1 cellular context compared by ENCODE assay signal in the genomic region with DNA sequence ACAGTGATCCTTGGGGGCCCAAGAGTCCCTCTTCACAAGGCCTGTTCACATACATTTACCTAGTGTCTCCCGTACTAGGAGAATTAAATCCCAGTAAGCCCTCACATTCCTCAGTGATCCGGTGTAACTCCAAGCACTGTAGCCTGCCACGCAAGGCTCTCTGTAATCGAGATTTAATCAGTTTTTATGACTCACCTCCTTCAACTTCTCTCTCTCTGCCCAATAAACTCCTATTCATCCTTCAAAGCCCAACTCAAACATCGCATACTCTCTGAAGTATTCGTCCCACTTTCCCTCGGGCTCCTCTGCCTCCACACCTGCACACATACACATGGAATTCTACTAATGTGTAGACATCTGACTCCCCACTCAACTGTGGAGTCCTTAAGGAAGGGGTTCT.
TF ChIP-seq lines count a peak whose summit lies in the region.

No MANE protein-coding gene starts in this region.

TF ChIP-seq in HepG2, 621 proteins besides CTCF, POLR2A, EP300 and RAD21 (continued from another document):
- TF ChIP-seq PHF20 (CRISPR knock-in tag; IDR thresholded peaks at IDR 0.05): no peak
- no peak for TF ChIP-seq MTF1 (CRISPR knock-in tag; IDR thresholded peaks at IDR 0.05)
- no peak for TF ChIP-seq GPN1 (CRISPR knock-in tag; IDR thresholded peaks at IDR 0.05; ENCODE audit: borderline replicate concordance)
- TF ChIP-seq THYN1 (CRISPR knock-in tag; IDR thresholded peaks at IDR 0.05; ENCODE audit: borderline replicate concordance, low read depth): no peak
- no peak for TF ChIP-seq ZNF792 (CRISPR knock-in tag; IDR thresholded peaks at IDR 0.05)
- no peak for TF ChIP-seq REST (IDR thresholded peaks at IDR 0.05; ENCODE audit: borderline replicate concordance in 1 of 2, low read depth in 1 of 2, low read length in 2 of 2)
- TF ChIP-seq DMAP1 (CRISPR knock-in tag; IDR thresholded peaks at IDR 0.05): no peak
- no peak for TF ChIP-seq BRCA1 (CRISPR knock-in tag; IDR thresholded peaks at IDR 0.05)
TF ChIP-seq in HepG2: peak in this region for 0.
